In genomic region chr3:129596194-129597086, GRCh38 we compare ENCODE assay signal across 9 cellular contexts. TPM values are rescaled to one million over a fixed set of nuclear protein-coding genes. Genes with fewer than 3 reads are reported as not detected.
DNase-seq lines count a peak whose midpoint lies in the region; ATAC-seq and TF ChIP-seq lines count a peak whose summit lies in the region.
"Had no signal": no experiment of that assay in that cellular context is flagged by ENCODE, and none has a peak within 500 bp of the region (broad histone marks: within the 10 kb centered on the region; RNA-seq: fewer than 3 reads in every experiment).

No MANE protein-coding gene starts in this region.

- TF ChIP-seq CTCF in WTC11 (IDR thresholded peaks at IDR 0.05) = no peak

- H3K4me1 Mint-ChIP-seq in WTC11 = peaks cover 82% of the 10 kb centered on the region

- H3K36me3 Mint-ChIP-seq in WTC11 = no peaks in the 10 kb centered on the region

- POLR2A ChIA-PET in WTC11 (lab: Charles Lee) = no interaction called here

- no peak overlapping the region for H3K4me3 Mint-ChIP-seq in WTC11

- H3K9me3 Mint-ChIP-seq in WTC11 = no peaks in the 10 kb centered on the region

- CTCF ChIA-PET in WTC11 (lab: Charles Lee) = interaction anchor here (0.5 to 6.1 kb wide), 9 partner anchors 9 to 280 kb away, joined by 3 to 47 read pairs (median 5); partner anchors contain the start of gene PLXND1

- H3K27me3 Mint-ChIP-seq in WTC11 (ENCODE audit: low read depth) = no peaks in the 10 kb centered on the region

- DNase-seq in NCI-H146 (lab: John Stamatoyannopoulos, UW) = peak; percentile 15
- DNase-seq in NCI-H146 treated with DMSO at 0.1 percent for 48 hours (lab: John Stamatoyannopoulos, UW; ENCODE audit: unreplicated experiment) = no peak
- no peak for DNase-seq in WTC11 (ENCODE audit: low spot score)
- peak; percentile 92 for DNase-seq in left cardiac atrium
- peak; percentile 93 for DNase-seq in pulmonary artery endothelial cell (ENCODE audit: low read depth, low spot score)
- no peak for DNase-seq in activated naive CD4-positive, alpha-beta T cell (lab: John Stamatoyannopoulos, UW)
- no peak for DNase-seq in DMS79 treated with DMSO at 0.1 percent for 48 hours (lab: John Stamatoyannopoulos, UW)

- H3K27ac Mint-ChIP-seq in WTC11 = no peak overlapping the region; the same call in 1 of the 2 replicates

- intact Hi-C loops in left cardiac atrium (cut with DNase I) = no loop called here

- ATAC-seq in WTC11 = peak; percentile 7
- ATAC-seq in left cardiac atrium = peak; percentile 80 to 81
- ATAC-seq in GM21515 (IDR thresholded peaks at IDR 0.05; ENCODE audit: unreplicated experiment) = no peak

TF ChIP-seq in WTC11, 78 proteins besides CTCF, POLR2A, EP300 and RAD21:
- TF ChIP-seq FOXP1 (CRISPR knock-in tag; IDR thresholded peaks at IDR 0.05; ENCODE audit: borderline replicate concordance) (0 out of 2 replicates have a peak, but pooled peaks have one; percentile 18), ZNF263 (CRISPR knock-in tag; IDR thresholded peaks at IDR 0.05; ENCODE audit: low read depth) (0 out of 2 replicates have a peak, but pooled peaks have one; percentile 26)
- TF ChIP-seq, protein P1, sequence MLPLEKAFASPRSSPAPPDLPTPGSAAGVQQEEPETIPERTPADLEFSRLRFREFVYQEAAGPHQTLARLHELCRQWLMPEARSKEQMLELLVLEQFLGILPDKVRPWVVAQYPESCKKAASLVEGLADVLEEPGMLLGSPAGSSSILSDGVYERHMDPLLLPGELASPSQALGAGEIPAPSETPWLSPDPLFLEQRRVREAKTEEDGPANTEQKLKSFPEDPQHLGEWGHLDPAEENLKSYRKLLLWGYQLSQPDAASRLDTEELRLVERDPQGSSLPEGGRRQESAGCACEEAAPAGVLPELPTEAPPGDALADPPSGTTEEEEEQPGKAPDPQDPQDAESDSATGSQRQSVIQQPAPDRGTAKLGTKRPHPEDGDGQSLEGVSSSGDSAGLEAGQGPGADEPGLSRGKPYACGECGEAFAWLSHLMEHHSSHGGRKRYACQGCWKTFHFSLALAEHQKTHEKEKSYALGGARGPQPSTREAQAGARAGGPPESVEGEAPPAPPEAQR (CRISPR knock-in tag; IDR thresholded peaks at IDR 0.05) = no peak

RNA-seq across cellular contexts. Expression of gene PLXND1, which starts 10.0 kb away (rescaled TPM):
- total RNA-seq in WTC11 (2021) (56.7 to 63.9 TPM (median 57.4 TPM) in 3 replicates), left cardiac atrium (100 to 1,000 TPM; 106 to 112 TPM), pulmonary artery endothelial cell (236 and 339 TPM in 2 replicates)

RNA-seq across cellular contexts. Expression of gene H1-8, which starts 53.5 kb away (rescaled TPM):
- total RNA-seq in WTC11 (2021) = not detected in 3 replicates
- not detected for total RNA-seq in left cardiac atrium
- total RNA-seq in pulmonary artery endothelial cell = not detected in 2 replicates
- total RNA-seq: T-helper 2 cell treated with Interferon-gamma antibody and Interleukin-4, amounts not matched to agents 100 ng/mL and 5 ng/mL, for 36 hours had no signal

Comparison
In these comparisons a context has a peak if more than half of its experiments do, and no peak if none do; other contexts are left out.
1. DNase-seq: peak in NCI-H146 (single experiment), left cardiac atrium (single experiment) and pulmonary artery endothelial cell (single experiment); none in NCI-H146 treated with DMSO at 0.1 percent for 48 hours (single experiment), WTC11 (single experiment), activated naive CD4-positive, alpha-beta T cell (0 of 4) and DMS79 treated with DMSO at 0.1 percent for 48 hours (single experiment).